1 cellular context compared by ENCODE assay signal in genomic region chr1:107954719-107955415, GRCh38.
TF ChIP-seq lines count a peak whose summit lies in the region.

No MANE protein-coding gene starts in this region.

TF ChIP-seq in HepG2, 621 proteins besides CTCF, POLR2A, EP300 and RAD21:
- TF ChIP-seq ZNF362 (CRISPR knock-in tag; IDR thresholded peaks at IDR 0.05; ENCODE audit: borderline replicate concordance) = no peak
- no peak for TF ChIP-seq TMF1 (CRISPR knock-in tag; IDR thresholded peaks at IDR 0.05; ENCODE audit: low read depth)
- no peak for TF ChIP-seq RFXANK (CRISPR knock-in tag; IDR thresholded peaks at IDR 0.05)
- no peak for TF ChIP-seq KDM5A (IDR thresholded peaks at IDR 0.05; ENCODE audit: borderline replicate concordance, low read length)
- TF ChIP-seq ZBTB38 (CRISPR knock-in tag; IDR thresholded peaks at IDR 0.05) = no peak
- TF ChIP-seq ZIK1 (CRISPR knock-in tag; IDR thresholded peaks at IDR 0.05; ENCODE audit: borderline replicate concordance, low read depth) = no peak
- TF ChIP-seq ZNF879 (CRISPR knock-in tag; IDR thresholded peaks at IDR 0.05) = no peak
- no peak for TF ChIP-seq RXRB (CRISPR knock-in tag; IDR thresholded peaks at IDR 0.05; ENCODE audit: borderline replicate concordance)
- TF ChIP-seq, protein P1, sequence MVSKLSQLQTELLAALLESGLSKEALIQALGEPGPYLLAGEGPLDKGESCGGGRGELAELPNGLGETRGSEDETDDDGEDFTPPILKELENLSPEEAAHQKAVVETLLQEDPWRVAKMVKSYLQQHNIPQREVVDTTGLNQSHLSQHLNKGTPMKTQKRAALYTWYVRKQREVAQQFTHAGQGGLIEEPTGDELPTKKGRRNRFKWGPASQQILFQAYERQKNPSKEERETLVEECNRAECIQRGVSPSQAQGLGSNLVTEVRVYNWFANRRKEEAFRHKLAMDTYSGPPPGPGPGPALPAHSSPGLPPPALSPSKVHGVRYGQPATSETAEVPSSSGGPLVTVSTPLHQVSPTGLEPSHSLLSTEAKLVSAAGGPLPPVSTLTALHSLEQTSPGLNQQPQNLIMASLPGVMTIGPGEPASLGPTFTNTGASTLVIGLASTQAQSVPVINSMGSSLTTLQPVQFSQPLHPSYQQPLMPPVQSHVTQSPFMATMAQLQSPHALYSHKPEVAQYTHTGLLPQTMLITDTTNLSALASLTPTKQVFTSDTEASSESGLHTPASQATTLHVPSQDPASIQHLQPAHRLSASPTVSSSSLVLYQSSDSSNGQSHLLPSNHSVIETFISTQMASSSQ (IDR thresholded peaks at IDR 0.05; ENCODE audit: low read depth) = no peak
- TF ChIP-seq, protein P1 (CRISPR knock-in tag; IDR thresholded peaks at IDR 0.05; ENCODE audit: borderline replicate concordance) = no peak
- no peak for TF ChIP-seq HOXD1 (CRISPR knock-in tag; IDR thresholded peaks at IDR 0.05)
TF ChIP-seq in HepG2: peak in this region for 0.
